ENCODE assay signal across 9 cellular contexts in genomic region chr22:45246060-45246985, GRCh38.
A peak's percentile ranks its signal among the peaks of the same experiment; 100 is the strongest.
DNase-seq lines count a peak whose midpoint lies in the region; ATAC-seq and TF ChIP-seq lines count a peak whose summit lies in the region.
"Had no signal": no experiment of that assay in that cellular context is flagged by ENCODE, and none has a peak within 500 bp of the region (broad histone marks: within the 10 kb centered on the region; RNA-seq: fewer than 3 reads in every experiment).

No MANE protein-coding gene starts in this region.

- no peaks in the 10 kb centered on the region for H3K27me3 Mint-ChIP-seq in effector memory CD8-positive, alpha-beta T cell

- H3K36me3 ChIP-seq in muscle layer of colon (ENCODE audit: insufficient read depth, low read length): no peaks in the 10 kb centered on the region

- DNase-seq in AG09319 (ENCODE audit: extremely low read depth, low read depth) (peak; percentile 84), LoVo (ENCODE audit: low spot score) (peak; percentile 93), NCI-H345 (lab: John Stamatoyannopoulos, UW) (no peak), head of caudate nucleus (no peak), NCI-H1417 treated with DMSO at 0.1 percent for 48 hours (lab: John Stamatoyannopoulos, UW) (no peak)
- no peak for DNase-seq in effector memory CD8-positive, alpha-beta T cell

- no peak overlapping the region for H3K4me3 ChIP-seq in muscle layer of colon (ENCODE audit: low read depth in 1 of 2, low read length in 2 of 2)

- no peak for TF ChIP-seq CTCF in AG09319 (IDR thresholded peaks at IDR 0.05; ENCODE audit: low read depth, low read length)

- H3K4me3 Mint-ChIP-seq in effector memory CD8-positive, alpha-beta T cell: peak overlapping the region in 1 of 2 donors; percentile 46

- no peaks in the 10 kb centered on the region for H3K9me3 ChIP-seq in muscle layer of colon (ENCODE audit: low read length)

- ATAC-seq in effector memory CD8-positive, alpha-beta T cell (replicated peaks): peak; percentile 38
- no peak for ATAC-seq in GM18517 (IDR thresholded peaks at IDR 0.05; ENCODE audit: unreplicated experiment)
- ATAC-seq: activated naive CD4-positive, alpha-beta T cell treated with anti-CD3 and anti-CD28 coated beads, Interleukin-2, amount 50 U/mL, for 72 hours had no signal

- peak overlapping the region; percentile 3 for H3K27ac ChIP-seq in muscle layer of colon (ENCODE audit: low read depth, low read length)

- H3K4me1 ChIP-seq in muscle layer of colon (ENCODE audit: insufficient read depth, low read length): peaks cover 4% of the 10 kb centered on the region

- H3K27ac Mint-ChIP-seq in effector memory CD8-positive, alpha-beta T cell: peak overlapping the region in 1 of 2 donors; percentile 87
- H3K27ac Mint-ChIP-seq: activated naive CD4-positive, alpha-beta T cell treated with anti-CD3 and anti-CD28 coated beads, Interleukin-2, amount 50 U/mL, for 72 hours had no signal

- peaks cover 5% of the 10 kb centered on the region for H3K36me3 Mint-ChIP-seq in effector memory CD8-positive, alpha-beta T cell (ENCODE audit: insufficient read depth)
- H3K36me3 Mint-ChIP-seq: activated naive CD4-positive, alpha-beta T cell treated with anti-CD3 and anti-CD28 coated beads, Interleukin-2, amount 50 U/mL, for 72 hours had no signal

- H3K27me3 ChIP-seq in muscle layer of colon (ENCODE audit: control insufficient read depth in 1 of 2, insufficient read depth in 2 of 2, low read length in 2 of 2): no peaks in the 10 kb centered on the region

- no peak overlapping the region for H3K9ac ChIP-seq in muscle layer of colon (ENCODE audit: low read length)

- intact Hi-C loops in head of caudate nucleus (cut with DNase I): loop anchor here (10.0 kb wide), 1 partner anchor 142 kb away; no protein-coding TSS in a partner anchor

- peaks cover 9 to 20% of the 10 kb centered on the region in 2 donors for H3K4me1 Mint-ChIP-seq in effector memory CD8-positive, alpha-beta T cell (ENCODE audit: low read depth in 2 of 2)

- no peaks in the 10 kb centered on the region for H3K9me3 Mint-ChIP-seq in effector memory CD8-positive, alpha-beta T cell
- H3K9me3 Mint-ChIP-seq: activated naive CD4-positive, alpha-beta T cell treated with anti-CD3 and anti-CD28 coated beads, Interleukin-2, amount 50 U/mL, for 72 hours had no signal

Comparison
In these comparisons a context has a peak if more than half of its experiments do, and no peak if none do; other contexts are left out.
1. DNase-seq: peak in AG09319 (single experiment) and LoVo (single experiment); none in effector memory CD8-positive, alpha-beta T cell (0 of 3), NCI-H345 (single experiment), head of caudate nucleus (0 of 42) and NCI-H1417 treated with DMSO at 0.1 percent for 48 hours (single experiment).